ENCODE assay signal across 13 cellular contexts in genomic region chr1:203555484-203556046, GRCh38.
A peak's percentile ranks its signal among the peaks of the same experiment; 100 is the strongest.
DNase-seq lines count a peak whose midpoint lies in the region; ATAC-seq and TF ChIP-seq lines count a peak whose summit lies in the region.
"Had no signal": no experiment of that assay in that cellular context is flagged by ENCODE, and none has a peak within 500 bp of the region (broad histone marks: within the 10 kb centered on the region; RNA-seq: fewer than 3 reads in every experiment).

No MANE protein-coding gene starts in this region.

- H3K36me3 ChIP-seq in ACC112 (ENCODE audit: insufficient read depth, low read length) = no peaks in the 10 kb centered on the region
- no peaks in the 10 kb centered on the region for H3K36me3 ChIP-seq in rectal smooth muscle tissue (ENCODE audit: control insufficient read depth, insufficient read depth, low read length)

- TF ChIP-seq CTCF in WTC11 (IDR thresholded peaks at IDR 0.05) = no peak

- H3K27ac ChIP-seq in ACC112 (ENCODE audit: low read depth, low read length) (peak overlapping the region; percentile 96), right cardiac atrium (ENCODE audit: low read length) (peak overlapping the region; percentile 95), rectal smooth muscle tissue (ENCODE audit: low read depth, low read length) (peak overlapping the region; percentile 96)
- H3K27ac ChIP-seq: parathyroid adenoma had no signal

- peaks cover 41% of the 10 kb centered on the region for H3K4me1 Mint-ChIP-seq in WTC11

- H3K27me3 Mint-ChIP-seq in WTC11 (ENCODE audit: low read depth) = no peaks in the 10 kb centered on the region

- H3K9me3 Mint-ChIP-seq in WTC11 = no peaks in the 10 kb centered on the region
- H3K9me3 Mint-ChIP-seq: dendritic cell treated with granulocyte-macrophage colony-stimulating factor and Interleukin-4, amounts not matched to agents 40 ng/mL and 50 ng/mL, for 4 days had no signal

- H3K4me3 ChIP-seq in ACC112 (ENCODE audit: low read depth, low read length) = peak overlapping the region; percentile 40
- no peak overlapping the region for H3K4me3 ChIP-seq in right cardiac atrium (ENCODE audit: low read length)
- H3K4me3 ChIP-seq in rectal smooth muscle tissue (ENCODE audit: low read length) = peak overlapping the region; percentile 38

- peak overlapping the region; percentile 23; the same call in 1 of the 2 replicates for H3K27ac Mint-ChIP-seq in WTC11
- H3K27ac Mint-ChIP-seq: dendritic cell treated with granulocyte-macrophage colony-stimulating factor and Interleukin-4, amounts not matched to agents 40 ng/mL and 50 ng/mL, for 4 days had no signal

- POLR2A ChIA-PET in WTC11 (lab: Charles Lee) = interaction anchor here (0.5 to 1.3 kb wide), 8 partner anchors 17 to 897 kb away, joined by 3 to 6 read pairs (median 4); partner anchors contain the start of gene ATP2B4

- DNase-seq in WTC11 (ENCODE audit: low spot score) = no peak
- peak in 1 of 3 donors; percentile 52 for DNase-seq in right cardiac atrium
- no peak for DNase-seq in NCI-H345 treated with DMSO at 0.1 percent for 48 hours (lab: John Stamatoyannopoulos, UW; ENCODE audit: unreplicated experiment)
- no peak for DNase-seq in Kasumi-1 (lab: John Stamatoyannopoulos, UW)
- DNase-seq in activated CD8-positive, alpha-beta memory T cell treated with anti-CD3 and anti-CD28 coated beads, Interleukin-2, amount 50 U/mL, for 4 hours = no peak
- DNase-seq: AML-193, NCI-H1417 treated with DMSO at 0.1 percent for 48 hours had no signal

- peak; percentile 20 for ATAC-seq in WTC11
- no peak for ATAC-seq in right cardiac atrium
- no peak for ATAC-seq in GM18511 (IDR thresholded peaks at IDR 0.05; ENCODE audit: unreplicated experiment)
- ATAC-seq: Panc1 had no signal

- peak overlapping the region; percentile 9 for H3K4me3 Mint-ChIP-seq in WTC11
- H3K4me3 Mint-ChIP-seq: dendritic cell treated with granulocyte-macrophage colony-stimulating factor and Interleukin-4, amounts not matched to agents 40 ng/mL and 50 ng/mL, for 4 days had no signal

- no peak overlapping the region for H3K9ac ChIP-seq in rectal smooth muscle tissue (ENCODE audit: low read length)
- H3K9ac ChIP-seq: parathyroid adenoma had no signal

- H3K9me3 ChIP-seq in right cardiac atrium (ENCODE audit: control insufficient read depth, low read length) = no peaks in the 10 kb centered on the region

- no peaks in the 10 kb centered on the region for H3K36me3 Mint-ChIP-seq in WTC11

- no peaks in the 10 kb centered on the region for H3K79me2 ChIP-seq in ACC112 (ENCODE audit: control insufficient read depth, insufficient read depth, low read length, unreplicated experiment)
- H3K79me2 ChIP-seq: parathyroid adenoma had no signal

- CTCF ChIA-PET in WTC11 (lab: Charles Lee) = interaction anchor here (0.8 to 2.0 kb wide), 6 partner anchors 27 to 68 kb away, joined by 3 to 6 read pairs (median 3); no protein-coding TSS in a partner anchor

- H3K27me3 ChIP-seq in ACC112 (ENCODE audit: insufficient read depth, low read length) = no peaks in the 10 kb centered on the region
- no peaks in the 10 kb centered on the region for H3K27me3 ChIP-seq in right cardiac atrium (ENCODE audit: control insufficient read depth, insufficient read depth)
- H3K27me3 ChIP-seq in rectal smooth muscle tissue (ENCODE audit: control insufficient read depth, insufficient read depth, low read length) = no peaks in the 10 kb centered on the region

- H3K4me1 ChIP-seq in ACC112 (ENCODE audit: control insufficient read depth, insufficient read depth, low read length, unreplicated experiment) (peaks cover 48% of the 10 kb centered on the region), right cardiac atrium (ENCODE audit: control insufficient read depth, insufficient read depth, low read length) (peaks cover 17% of the 10 kb centered on the region), rectal smooth muscle tissue (ENCODE audit: control insufficient read depth, insufficient read depth, low read length) (peaks cover 56% of the 10 kb centered on the region)
- H3K4me1 ChIP-seq: parathyroid adenoma had no signal

- intact Hi-C loops in right cardiac atrium (cut with DNase I) = no loop called here

- 74% methylated on average over 9 of the region's 9 CpGs for WGBS in right cardiac atrium

- H2AFZ ChIP-seq in ACC112 (ENCODE audit: low read length, unreplicated experiment) = no peak overlapping the region
- H2AFZ ChIP-seq: parathyroid adenoma had no signal

TF ChIP-seq in WTC11, 78 proteins besides CTCF, POLR2A, EP300 and RAD21:
- TF ChIP-seq SP1 (CRISPR knock-in tag; conservative IDR thresholded peaks at IDR 0.05) = 0 out of 2 replicates have a peak, but pooled peaks have one; percentile 26
- 0 out of 2 replicates have a peak, but pooled peaks have one; percentile 50 for TF ChIP-seq ZNF138 (CRISPR knock-in tag; conservative IDR thresholded peaks at IDR 0.05)
- peak; percentile 3; the same call in 1 of the 2 replicates for TF ChIP-seq MAX (CRISPR knock-in tag; IDR thresholded peaks at IDR 0.05)
- TF ChIP-seq ARID4B (CRISPR knock-in tag; IDR thresholded peaks at IDR 0.05; ENCODE audit: borderline replicate concordance) = no peak
